Comparison of ENCODE assay signal across 12 cellular contexts in the genomic region with DNA sequence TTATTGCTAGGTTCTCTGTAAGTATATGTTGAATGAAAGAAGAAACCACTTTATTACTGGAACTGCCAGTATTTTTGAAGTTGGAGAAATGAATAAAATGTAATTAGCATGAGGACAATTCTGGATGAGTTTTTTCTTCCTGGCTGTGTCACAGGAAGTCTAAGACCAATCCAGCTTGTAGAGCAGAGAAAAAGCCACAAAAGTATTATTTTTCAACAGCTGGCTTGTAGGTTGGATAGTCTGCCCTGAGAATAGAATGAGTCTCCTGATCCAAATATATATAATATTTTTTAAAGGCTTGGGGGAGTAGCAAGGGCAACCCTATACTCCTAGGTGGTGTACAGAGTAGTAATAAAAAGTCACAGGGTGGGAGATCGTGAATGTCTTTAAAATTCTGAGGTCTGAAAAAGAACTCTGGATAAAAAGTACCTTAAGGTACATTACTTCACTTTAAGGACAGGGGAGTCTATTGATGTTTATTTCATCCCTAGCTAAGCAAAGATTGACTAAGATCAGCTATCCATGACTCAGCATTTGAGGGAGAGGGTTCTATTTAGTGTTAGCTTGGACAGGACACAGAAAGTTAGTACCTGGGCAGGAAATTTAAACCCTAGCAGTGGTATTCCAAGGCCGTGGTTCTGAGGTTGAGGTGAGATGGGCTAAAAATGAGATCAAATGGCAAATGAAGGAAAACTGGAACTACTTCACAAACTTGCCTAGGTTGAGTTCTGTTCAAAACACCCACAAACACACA. TPM values are rescaled to one million over a fixed set of nuclear protein-coding genes. Genes with fewer than 3 reads are reported as not detected.
A peak's percentile ranks its signal among the peaks of the same experiment; 100 is the strongest.
DNase-seq lines count a peak whose midpoint lies in the region; ATAC-seq and TF ChIP-seq lines count a peak whose summit lies in the region.
"Had no signal": no experiment of that assay in that cellular context is flagged by ENCODE, and none has a peak within 500 bp of the region (broad histone marks: within the 10 kb centered on the region; RNA-seq: fewer than 3 reads in every experiment).

No MANE protein-coding gene starts in this region.

- peak; percentile 41 to 71 for DNase-seq in erythroblast (lab: John Stamatoyannopoulos, UW)
- no peak for DNase-seq in mesendoderm
- DNase-seq in thyroid gland: no peak
- no peak for DNase-seq in NCI-H2196 (lab: John Stamatoyannopoulos, UW; ENCODE audit: unreplicated experiment)
- DNase-seq in DMS 273 (lab: John Stamatoyannopoulos, UW; ENCODE audit: unreplicated experiment): no peak
- no peak for DNase-seq in AG08396 (ENCODE audit: low spot score)
- DNase-seq: activated T-cell treated with anti-CD3 and anti-CD28 coated beads for 4 hours had no signal

- no peaks in the 10 kb centered on the region for H3K79me1 ChIP-seq in mesendoderm (ENCODE audit: low read length)

- peak overlapping the region; percentile 79 for H3K4ac ChIP-seq in mesendoderm (ENCODE audit: low read depth, low read length)

- peak overlapping the region; percentile 35 for H3K23ac ChIP-seq in mesendoderm (ENCODE audit: low read length)

- no peak overlapping the region for H2AK5ac ChIP-seq in mesendoderm (ENCODE audit: low read length)

- H4K5ac ChIP-seq in mesendoderm (ENCODE audit: low read length): no peak overlapping the region

- no peaks in the 10 kb centered on the region for H3K9me3 ChIP-seq in thyroid gland
- H3K9me3 ChIP-seq: body of pancreas had no signal

- peak overlapping the region; percentile 36 for H2BK15ac ChIP-seq in mesendoderm (replicated peaks; ENCODE audit: low read depth)

- TF ChIP-seq CTCF in KMS-11 (conservative IDR thresholded peaks at IDR 0.05; ENCODE audit: low read depth, low read length) (no peak), thyroid gland (IDR thresholded peaks at IDR 0.05) (no peak)

- H2AFZ ChIP-seq in KMS-11 (ENCODE audit: low read depth): peak overlapping the region; percentile 43; the same call in 1 of the 2 replicates

- no peak for ATAC-seq in HG03571 (IDR thresholded peaks at IDR 0.05; ENCODE audit: unreplicated experiment)
- ATAC-seq: body of pancreas, esophagus mucosa had no signal

- intact Hi-C loops in thyroid gland (cut with DNase I): no loop called here

- H3K36me3 ChIP-seq in KMS-11 (ENCODE audit: insufficient read depth): no peaks in the 10 kb centered on the region
- H3K36me3 ChIP-seq in mesendoderm (ENCODE audit: control insufficient read depth, insufficient read depth, low read length): no peaks in the 10 kb centered on the region
- H3K36me3 ChIP-seq in thyroid gland: no peaks in the 10 kb centered on the region

- no peak overlapping the region for H2BK120ac ChIP-seq in mesendoderm (ENCODE audit: low read depth, low read length)

- H3K27me3 ChIP-seq in KMS-11 (ENCODE audit: insufficient read depth, low read depth) (no peaks in the 10 kb centered on the region), mesendoderm (ENCODE audit: insufficient read depth, low read length, poor library complexity) (no peaks in the 10 kb centered on the region), thyroid gland (no peaks in the 10 kb centered on the region)
- H3K27me3 ChIP-seq: body of pancreas had no signal

- H3K9ac ChIP-seq in KMS-11 (no peak overlapping the region), mesendoderm (ENCODE audit: low read length) (no peak overlapping the region)

- no peak overlapping the region for H2BK5ac ChIP-seq in mesendoderm (ENCODE audit: low read length)

- WGBS in mesendoderm (ENCODE audit: extremely low coverage, insufficient coverage, low lambda C conversion rate): no CpG with 5 or more reads among the region's 2 CpGs
- WGBS in thyroid gland, 2 donors: 76 to 78% methylated on average over 2 of the region's 2 CpGs

- peak overlapping the region; percentile 84 for H3K18ac ChIP-seq in mesendoderm (ENCODE audit: low read length)

- H3K4me3 ChIP-seq in KMS-11 (IDR thresholded peaks at IDR 0.05; ENCODE audit: insufficient read depth, low read depth, low read length) (no peak overlapping the region), mesendoderm (ENCODE audit: low read length) (no peak overlapping the region), thyroid gland (replicated peaks in 1 of 3) (no peak overlapping the region)
- H3K4me3 ChIP-seq: body of pancreas, lung had no signal

- H3K79me2 ChIP-seq in KMS-11 (ENCODE audit: insufficient read depth, low read depth) (no peaks in the 10 kb centered on the region), mesendoderm (ENCODE audit: control insufficient read depth, insufficient read depth, low read length) (no peaks in the 10 kb centered on the region)

- H3K4me1 ChIP-seq in KMS-11 (ENCODE audit: low read depth, poor library complexity, severe bottlenecking): peaks cover 40% of the 10 kb centered on the region
- no peaks in the 10 kb centered on the region for H3K4me1 ChIP-seq in mesendoderm (ENCODE audit: control insufficient read depth, low read depth, low read length)
- H3K4me1 ChIP-seq in thyroid gland: no peaks in the 10 kb centered on the region

- no peak overlapping the region for H3K56ac ChIP-seq in mesendoderm (ENCODE audit: low read length)

- TF ChIP-seq POLR2A in erythroblast (IDR thresholded peaks at IDR 0.05; ENCODE audit: low read length): no peak
- no peak for TF ChIP-seq POLR2A in thyroid gland (IDR thresholded peaks at IDR 0.05)

- H4K20me1 ChIP-seq in KMS-11 (ENCODE audit: insufficient read depth): no peaks in the 10 kb centered on the region

- H4K8ac ChIP-seq in mesendoderm (ENCODE audit: low read depth, low read length): peak overlapping the region; percentile 39

- H3K4me2 ChIP-seq in KMS-11 (peak overlapping the region; percentile 30; the same call in 1 of the 2 replicates), mesendoderm (ENCODE audit: low read length) (no peak overlapping the region)

- H3K27ac ChIP-seq in KMS-11 (no peak overlapping the region), mesendoderm (ENCODE audit: low read depth, low read length) (no peak overlapping the region), thyroid gland (peak overlapping the region in 2 of 3 donors; percentile 1 to 55)

RNA-seq across cellular contexts. Expression of a gene that starts 31.7 kb away (rescaled TPM):
- 0.06 TPM for polyA plus RNA-seq in mesendoderm (2013, experiment 1 of 2)
- polyA plus RNA-seq in mesendoderm (2013, experiment 2 of 2): 0.08 TPM
- 100 to 1,000 TPM; 115 to 285 (median 133) TPM for total RNA-seq in thyroid gland

Comparison
In these comparisons a context has a peak if more than half of its experiments do, and no peak if none do; other contexts are left out.
1. H3K27ac ChIP-seq: peak in thyroid gland (2 of 3); none in KMS-11 (single experiment) and mesendoderm (single experiment).
2. DNase-seq: peak in erythroblast (2 of 2); none in mesendoderm (single experiment), thyroid gland (0 of 2), NCI-H2196 (single experiment), DMS 273 (single experiment) and AG08396 (single experiment).